ENCODE assay signal across 1 cellular context in the genomic region with DNA sequence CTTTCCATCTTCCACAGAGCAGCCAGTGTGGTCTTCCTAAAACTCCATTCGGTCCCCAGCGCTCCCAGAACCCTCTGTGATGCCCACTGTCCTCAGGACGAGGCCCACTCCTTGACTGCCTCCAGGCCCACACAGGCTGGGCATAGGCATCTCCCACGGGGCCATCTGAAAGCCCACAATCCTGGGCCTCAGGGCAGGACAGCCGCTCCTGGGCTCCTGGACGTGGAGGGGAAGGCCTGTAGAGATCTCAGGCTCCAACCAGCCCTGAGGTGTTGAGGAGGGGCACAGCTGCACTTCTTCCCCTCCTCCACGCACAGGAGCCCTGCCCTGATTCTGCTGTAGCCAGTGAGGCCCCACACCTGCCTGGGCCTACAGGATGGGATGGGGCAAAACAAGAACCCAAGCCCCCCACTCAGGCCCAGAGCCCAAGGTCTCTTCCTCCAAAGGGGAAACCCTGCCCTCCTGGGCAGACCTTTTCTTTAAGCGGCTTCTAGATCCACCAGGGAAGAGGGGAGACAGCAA.
TF ChIP-seq lines count a peak whose summit lies in the region.

No MANE protein-coding gene starts in this region.

TF ChIP-seq in H1, 55 proteins besides CTCF, POLR2A, EP300 and RAD21:
- no peak for TF ChIP-seq FOSL1 (IDR thresholded peaks at IDR 0.05; ENCODE audit: insufficient read depth, low read depth, low read length)
